ENCODE assay signal across 9 cellular contexts in genomic region chr16:86418981-86419380, GRCh38.
"Had no signal": no experiment of that assay in that cellular context is flagged by ENCODE, and none has a peak within 500 bp of the region (broad histone marks: within the 10 kb centered on the region; RNA-seq: fewer than 3 reads in every experiment).

No MANE protein-coding gene starts in this region.

- FAIRE-seq: H54, K562 had no signal

- H3K9ac ChIP-seq: GM23248 had no signal

- ATAC-seq: K562 had no signal

- H3K4me3 ChIP-seq: GM23248, K562 had no signal

- DNase-seq: GM23248, GOT3, H9, HCEC 1CT, HFFc6, KG1 had no signal

- H3K27ac ChIP-seq: GM23248, HL-60 had no signal

- H2AFZ ChIP-seq: GM23248 had no signal
